ENCODE assay signal across 22 cellular contexts in genomic region chr1:248779350-248779749, GRCh38. TPM values are rescaled to one million over a fixed set of nuclear protein-coding genes. Genes with fewer than 3 reads are reported as not detected.
A peak's percentile ranks its signal among the peaks of the same experiment; 100 is the strongest.
DNase-seq lines count a peak whose midpoint lies in the region; ATAC-seq and TF ChIP-seq lines count a peak whose summit lies in the region.
"Had no signal": no experiment of that assay in that cellular context is flagged by ENCODE, and none has a peak within 500 bp of the region (broad histone marks: within the 10 kb centered on the region; RNA-seq: fewer than 3 reads in every experiment).

No MANE protein-coding gene starts in this region.

- CTCF ChIA-PET in activated CD4-positive, alpha-beta T cell treated with anti-CD3 and anti-CD28 coated beads for 36 hours (lab: Charles Lee): no interaction called here

- in situ Hi-C loops in GM13977 (cut with MboI; ENCODE audit: low pct_unique_long_range_greater_than_20kb, low sequenced_read_pairs, unreplicated experiment): no loop called here

- no peak for DNase-seq in activated CD4-positive, alpha-beta T cell treated with anti-CD3 and anti-CD28 coated beads for 36 hours
- DNase-seq in activated CD4-positive, alpha-beta T cell treated with anti-CD3 and anti-CD28 coated beads, Interleukin-2, amount 50 U/mL, for 48 hours: no peak
- DNase-seq in CD1c-positive myeloid dendritic cell (ENCODE audit: extremely low spot score) (peak; percentile 9), GM13977 (ENCODE audit: low spot score) (no peak)
- no peak for DNase-seq in stimulated activated effector memory CD8-positive, alpha-beta T cell treated with anti-CD3 and anti-CD28 coated beads, Interleukin-12 subunit alpha, Interleukin-12 subunit beta, amount 100 ng/mL, for 72 hours (ENCODE audit: low spot score in 2 of 2)
- DNase-seq in stimulated activated CD4-positive, alpha-beta T cell treated with anti-CD3 and anti-CD28 coated beads, Interleukin-2, amount 100 ng/mL, for 24 hours: no peak
- DNase-seq: CD8-positive, alpha-beta memory T cell; DMS153; DND-41; GOT3; NCI-H1092; NCI-H1417 treated with DMSO at 0.1 percent for 48 hours; NCI-H1694 treated with DMSO at 0.1 percent for 48 hours; NCI-H2081; NCI-H2227 treated with DMSO at 0.1 percent for 48 hours; NCI-H526 treated with DMSO at 0.1 percent for 48 hours; SHP77 had no signal

- H3K36me3 Mint-ChIP-seq in activated CD4-positive, alpha-beta T cell treated with anti-CD3 and anti-CD28 coated beads for 36 hours (ENCODE audit: low read depth): no peaks in the 10 kb centered on the region
- no peaks in the 10 kb centered on the region for H3K36me3 Mint-ChIP-seq in stimulated activated effector memory CD8-positive, alpha-beta T cell treated with anti-CD3 and anti-CD28 coated beads, Interleukin-12 subunit alpha, Interleukin-12 subunit beta, amount 100 ng/mL, for 72 hours

- POLR2A ChIA-PET in activated CD4-positive, alpha-beta T cell treated with anti-CD3 and anti-CD28 coated beads for 36 hours (lab: Charles Lee): interaction anchor here (0.7 kb wide), 1 partner anchor 168 kb away, joined by 5 read pairs; no protein-coding TSS in a partner anchor

- intact Hi-C loops in activated CD4-positive, alpha-beta T cell treated with anti-CD3 and anti-CD28 coated beads for 36 hours (cut with DNase I, micrococcal nuclease): no loop called here

- peak; percentile 42 for ATAC-seq in activated CD4-positive, alpha-beta T cell treated with anti-CD3 and anti-CD28 coated beads for 36 hours
- peak; percentile 54 for ATAC-seq in HG03196 (IDR thresholded peaks at IDR 0.05; ENCODE audit: unreplicated experiment)
- ATAC-seq in stimulated activated effector memory CD8-positive, alpha-beta T cell treated with anti-CD3 and anti-CD28 coated beads, Interleukin-12 subunit alpha, Interleukin-12 subunit beta, amount 100 ng/mL, for 72 hours: peak; percentile 55
- ATAC-seq: Panc1 had no signal

- TF ChIP-seq CTCF in GM13977 (IDR thresholded peaks at IDR 0.05; ENCODE audit: extremely low read depth, insufficient read depth, missing control alignments): no peak

- H3K27ac Mint-ChIP-seq in activated CD4-positive, alpha-beta T cell treated with anti-CD3 and anti-CD28 coated beads for 36 hours: no peak overlapping the region
- no peak overlapping the region for H3K27ac Mint-ChIP-seq in stimulated activated effector memory CD8-positive, alpha-beta T cell treated with anti-CD3 and anti-CD28 coated beads, Interleukin-12 subunit alpha, Interleukin-12 subunit beta, amount 100 ng/mL, for 72 hours
- H3K27ac Mint-ChIP-seq: B cell; CD8-positive, alpha-beta memory T cell; IgD-negative memory B cell had no signal

- H3K9me3 Mint-ChIP-seq in activated CD4-positive, alpha-beta T cell treated with anti-CD3 and anti-CD28 coated beads for 36 hours (ENCODE audit: low read depth): peaks cover 18% of the 10 kb centered on the region
- peaks cover 10% of the 10 kb centered on the region for H3K9me3 Mint-ChIP-seq in stimulated activated effector memory CD8-positive, alpha-beta T cell treated with anti-CD3 and anti-CD28 coated beads, Interleukin-12 subunit alpha, Interleukin-12 subunit beta, amount 100 ng/mL, for 72 hours

- H3K27me3 Mint-ChIP-seq in activated CD4-positive, alpha-beta T cell treated with anti-CD3 and anti-CD28 coated beads for 36 hours: peaks cover 15% of the 10 kb centered on the region
- H3K27me3 Mint-ChIP-seq: B cell, IgD-negative memory B cell had no signal

- no peak overlapping the region for H3K4me3 Mint-ChIP-seq in activated CD4-positive, alpha-beta T cell treated with anti-CD3 and anti-CD28 coated beads for 36 hours
- H3K4me3 Mint-ChIP-seq in stimulated activated effector memory CD8-positive, alpha-beta T cell treated with anti-CD3 and anti-CD28 coated beads, Interleukin-12 subunit alpha, Interleukin-12 subunit beta, amount 100 ng/mL, for 72 hours: no peak overlapping the region
- H3K4me3 Mint-ChIP-seq: B cell; CD8-positive, alpha-beta memory T cell; IgD-negative memory B cell had no signal

- H3K4me1 Mint-ChIP-seq in activated CD4-positive, alpha-beta T cell treated with anti-CD3 and anti-CD28 coated beads for 36 hours: peaks cover 6% of the 10 kb centered on the region
- H3K4me1 Mint-ChIP-seq in stimulated activated effector memory CD8-positive, alpha-beta T cell treated with anti-CD3 and anti-CD28 coated beads, Interleukin-12 subunit alpha, Interleukin-12 subunit beta, amount 100 ng/mL, for 72 hours: no peaks in the 10 kb centered on the region
- H3K4me1 Mint-ChIP-seq: CD8-positive, alpha-beta memory T cell had no signal

RNA-seq across cellular contexts. Expression of gene LYPD8, which starts 23.8 kb away (rescaled TPM):
- total RNA-seq in activated CD4-positive, alpha-beta T cell treated with anti-CD3 and anti-CD28 coated beads for 36 hours: not detected
- total RNA-seq: B cell; CD8-positive, alpha-beta memory T cell; NCI-H460 had no signal

RNA-seq across cellular contexts. Expression of gene SH3BP5L, which starts 46.4 kb away (rescaled TPM):
- 10 to 100 TPM; 20.1 to 21.3 TPM for total RNA-seq in activated CD4-positive, alpha-beta T cell treated with anti-CD3 and anti-CD28 coated beads for 36 hours

RNA-seq across cellular contexts. Expression of gene ZNF672, which starts 58.7 kb away (rescaled TPM):
- total RNA-seq in activated CD4-positive, alpha-beta T cell treated with anti-CD3 and anti-CD28 coated beads for 36 hours: 10 to 100 TPM; 39.5 to 49.4 TPM
